In the genomic region with DNA sequence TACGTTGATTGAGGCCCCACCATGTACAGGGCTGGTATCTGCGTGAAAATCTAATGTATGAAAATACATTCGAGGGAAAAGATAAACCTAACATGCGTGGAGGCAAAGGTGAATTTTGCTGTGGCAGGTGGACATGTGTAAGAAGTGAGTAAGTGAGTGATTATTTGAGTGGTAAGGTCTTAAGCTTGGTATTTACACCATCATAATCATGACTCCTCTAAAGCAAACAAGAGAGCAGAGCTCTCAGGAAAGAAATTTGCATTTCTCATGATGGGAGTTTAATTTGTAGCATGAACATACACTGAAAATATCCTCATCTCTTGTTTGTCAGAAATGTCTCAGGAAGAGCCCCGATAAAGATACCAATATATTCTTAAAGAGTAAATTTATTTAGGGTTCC, we compare ENCODE assay signal across 2 cellular contexts.
TF ChIP-seq lines count a peak whose summit lies in the region.

No MANE protein-coding gene starts in this region.

TF ChIP-seq in IMR-90, 13 proteins besides CTCF, POLR2A, EP300 and RAD21 (continued from another document):
- no peak for TF ChIP-seq NFE2L2 (IDR thresholded peaks at IDR 0.05; ENCODE audit: low read depth, low read length)
- TF ChIP-seq FOS (IDR thresholded peaks at IDR 0.05; ENCODE audit: low read depth, low read length): no peak
- no peak for TF ChIP-seq CEBPB (IDR thresholded peaks at IDR 0.05; ENCODE audit: low read depth, low read length)
- no peak for TF ChIP-seq CHD1 (IDR thresholded peaks at IDR 0.05; ENCODE audit: low read depth, low read length)
- TF ChIP-seq, protein P1, sequence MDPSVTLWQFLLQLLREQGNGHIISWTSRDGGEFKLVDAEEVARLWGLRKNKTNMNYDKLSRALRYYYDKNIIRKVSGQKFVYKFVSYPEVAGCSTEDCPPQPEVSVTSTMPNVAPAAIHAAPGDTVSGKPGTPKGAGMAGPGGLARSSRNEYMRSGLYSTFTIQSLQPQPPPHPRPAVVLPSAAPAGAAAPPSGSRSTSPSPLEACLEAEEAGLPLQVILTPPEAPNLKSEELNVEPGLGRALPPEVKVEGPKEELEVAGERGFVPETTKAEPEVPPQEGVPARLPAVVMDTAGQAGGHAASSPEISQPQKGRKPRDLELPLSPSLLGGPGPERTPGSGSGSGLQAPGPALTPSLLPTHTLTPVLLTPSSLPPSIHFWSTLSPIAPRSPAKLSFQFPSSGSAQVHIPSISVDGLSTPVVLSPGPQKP (IDR thresholded peaks at IDR 0.05; ENCODE audit: borderline replicate concordance, low read depth, low read length): no peak
- TF ChIP-seq MAZ (IDR thresholded peaks at IDR 0.05; ENCODE audit: borderline replicate concordance, low read depth, low read length): no peak
- no peak for TF ChIP-seq RCOR1 (IDR thresholded peaks at IDR 0.05; ENCODE audit: insufficient replicate concordance, low read length)
- TF ChIP-seq, protein P2, sequence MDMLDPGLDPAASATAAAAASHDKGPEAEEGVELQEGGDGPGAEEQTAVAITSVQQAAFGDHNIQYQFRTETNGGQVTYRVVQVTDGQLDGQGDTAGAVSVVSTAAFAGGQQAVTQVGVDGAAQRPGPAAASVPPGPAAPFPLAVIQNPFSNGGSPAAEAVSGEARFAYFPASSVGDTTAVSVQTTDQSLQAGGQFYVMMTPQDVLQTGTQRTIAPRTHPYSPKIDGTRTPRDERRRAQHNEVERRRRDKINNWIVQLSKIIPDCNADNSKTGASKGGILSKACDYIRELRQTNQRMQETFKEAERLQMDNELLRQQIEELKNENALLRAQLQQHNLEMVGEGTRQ (IDR thresholded peaks at IDR 0.05; ENCODE audit: low read depth, low read length): no peak
- no peak for TF ChIP-seq MXI1 (IDR thresholded peaks at IDR 0.05; ENCODE audit: borderline replicate concordance, low read depth, low read length)

TF ChIP-seq in WTC11, 78 proteins besides CTCF, POLR2A, EP300 and RAD21 (continued from another document):
- TF ChIP-seq, protein P3, sequence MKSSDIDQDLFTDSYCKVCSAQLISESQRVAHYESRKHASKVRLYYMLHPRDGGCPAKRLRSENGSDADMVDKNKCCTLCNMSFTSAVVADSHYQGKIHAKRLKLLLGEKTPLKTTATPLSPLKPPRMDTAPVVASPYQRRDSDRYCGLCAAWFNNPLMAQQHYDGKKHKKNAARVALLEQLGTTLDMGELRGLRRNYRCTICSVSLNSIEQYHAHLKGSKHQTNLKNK (CRISPR knock-in tag; IDR thresholded peaks at IDR 0.05): no peak
- TF ChIP-seq, protein P4, sequence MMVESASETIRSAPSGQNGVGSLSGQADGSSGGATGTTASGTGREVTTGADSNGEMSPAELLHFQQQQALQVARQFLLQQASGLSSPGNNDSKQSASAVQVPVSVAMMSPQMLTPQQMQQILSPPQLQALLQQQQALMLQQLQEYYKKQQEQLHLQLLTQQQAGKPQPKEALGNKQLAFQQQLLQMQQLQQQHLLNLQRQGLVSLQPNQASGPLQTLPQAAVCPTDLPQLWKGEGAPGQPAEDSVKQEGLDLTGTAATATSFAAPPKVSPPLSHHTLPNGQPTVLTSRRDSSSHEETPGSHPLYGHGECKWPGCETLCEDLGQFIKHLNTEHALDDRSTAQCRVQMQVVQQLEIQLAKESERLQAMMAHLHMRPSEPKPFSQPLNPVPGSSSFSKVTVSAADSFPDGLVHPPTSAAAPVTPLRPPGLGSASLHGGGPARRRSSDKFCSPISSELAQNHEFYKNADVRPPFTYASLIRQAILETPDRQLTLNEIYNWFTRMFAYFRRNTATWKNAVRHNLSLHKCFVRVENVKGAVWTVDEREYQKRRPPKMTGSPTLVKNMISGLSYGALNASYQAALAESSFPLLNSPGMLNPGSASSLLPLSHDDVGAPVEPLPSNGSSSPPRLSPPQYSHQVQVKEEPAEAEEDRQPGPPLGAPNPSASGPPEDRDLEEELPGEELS (CRISPR knock-in tag; IDR thresholded peaks at IDR 0.05): no peak
- TF ChIP-seq FOXP1 (CRISPR knock-in tag; IDR thresholded peaks at IDR 0.05; ENCODE audit: borderline replicate concordance) (no peak), JUN (CRISPR knock-in tag; IDR thresholded peaks at IDR 0.05) (no peak)
